ENCODE assay signal across 10 cellular contexts in the genomic region with DNA sequence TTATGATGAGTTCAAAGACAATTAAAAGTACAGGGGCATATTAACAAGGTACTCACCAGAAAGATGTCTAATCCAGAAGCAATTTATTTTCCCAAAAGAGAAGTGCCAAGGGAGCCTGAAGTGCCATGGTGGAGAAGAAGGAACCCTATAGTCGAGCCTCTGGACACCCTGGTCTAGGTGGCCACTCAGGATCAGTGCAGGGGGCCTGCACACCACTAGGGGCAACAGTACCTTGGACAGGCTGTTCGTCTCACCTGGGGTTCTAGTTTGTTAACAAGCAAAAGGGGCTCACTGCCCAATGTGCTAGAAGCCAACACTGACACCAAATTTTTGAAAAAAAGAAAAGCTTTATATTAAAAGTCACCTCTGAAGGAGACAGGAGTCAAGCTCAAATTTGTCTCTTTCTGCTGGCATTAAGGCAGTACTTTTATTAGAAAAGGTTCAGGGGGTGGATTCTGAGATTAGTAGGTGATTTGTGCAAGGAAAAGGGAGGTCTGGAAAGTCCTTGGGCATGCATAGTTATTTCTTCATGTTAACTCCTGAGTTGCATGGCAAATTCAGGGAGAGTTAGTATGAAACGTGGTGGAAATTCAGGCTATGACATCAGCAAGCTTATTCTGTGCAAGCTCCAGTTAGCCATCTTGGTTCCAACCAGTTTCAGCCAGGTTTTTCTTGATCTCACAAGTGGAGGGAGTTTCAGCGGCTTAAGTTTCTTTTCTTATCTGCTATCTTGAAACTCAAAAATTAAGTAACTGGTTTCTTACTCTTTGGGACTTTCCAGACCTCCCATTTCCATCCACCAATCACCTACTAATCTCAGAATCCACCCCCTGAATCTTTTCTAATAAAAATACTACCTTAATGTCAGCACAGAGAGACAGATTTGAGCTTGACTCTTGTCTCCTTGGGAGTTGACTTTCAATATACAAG. TPM values are rescaled to one million over a fixed set of nuclear protein-coding genes. Genes with fewer than 3 reads are reported as not detected.
DNase-seq lines count a peak whose midpoint lies in the region; ATAC-seq, FAIRE-seq and TF ChIP-seq lines count a peak whose summit lies in the region.
"Had no signal": no experiment of that assay in that cellular context is flagged by ENCODE, and none has a peak within 500 bp of the region (broad histone marks: within the 10 kb centered on the region; RNA-seq: fewer than 3 reads in every experiment).

No MANE protein-coding gene starts in this region.

- FAIRE-seq in H1 (lab: Jason Lieb, UNC): no peak

- H2AFZ ChIP-seq in H1 (ENCODE audit: low read length): no peak overlapping the region
- H2AFZ ChIP-seq in PC-9: no peak overlapping the region

- H2BK12ac ChIP-seq in H1 (ENCODE audit: low read depth, low read length): no peak overlapping the region

- H3K9me3 ChIP-seq in H1 (ENCODE audit: insufficient read depth in 2 of 2, low read depth in 1 of 2, low read length in 1 of 2) (no peaks in the 10 kb centered on the region), PC-9 (ENCODE audit: insufficient read depth, low read depth) (no peaks in the 10 kb centered on the region)

- no peak overlapping the region for H3K14ac ChIP-seq in H1 (ENCODE audit: insufficient read length)

- CTCF ChIA-PET in H1 (lab: Charles Lee; ENCODE audit: partially characterized antibody): interaction anchor here (0.5 to 4.6 kb wide), 18 partner anchors 10 to 271 kb away, joined by 3 to 29 read pairs (median 4); no protein-coding TSS in a partner anchor
- CTCF ChIA-PET in PC-9 (lab: Charles Lee): no interaction called here

- peak; percentile 51 for DNase-seq in GM20000 (ENCODE audit: low spot score)
- DNase-seq in H1 (ENCODE audit: low read depth in 1 of 2, low spot score in 2 of 2): no peak
- no peak for DNase-seq in SW480 (ENCODE audit: low spot score)
- DNase-seq in PC-9: no peak
- DNase-seq in activated gamma-delta T cell (lab: John Stamatoyannopoulos, UW): no peak
- no peak for DNase-seq in NCI-H69 (lab: John Stamatoyannopoulos, UW)

- no peak overlapping the region for H2AK5ac ChIP-seq in H1 (ENCODE audit: low read depth, low read length)

- H3K9ac ChIP-seq in H1 (replicated peaks in 1 of 4; ENCODE audit: extremely low read depth in 1 of 4, low read depth in 3 of 4, low read length in 3 of 4): peak overlapping the region in 1 of 4 experiments; percentile 14; a peak in 1 of 7 replicates

- H4K8ac ChIP-seq in H1 (ENCODE audit: extremely low read depth, insufficient read depth, low read length): no peak overlapping the region

- TF ChIP-seq CTCF in GM20000 (IDR thresholded peaks at IDR 0.05; ENCODE audit: extremely low read depth, missing control alignments) (no peak), H1 (IDR thresholded peaks at IDR 0.05; ENCODE audit: control extremely low read depth in 1 of 3, insufficient read depth in 1 of 3, low read depth in 1 of 3, low read length in 3 of 3) (peak; percentile 36 to 66 (median 43)), PC-9 (conservative IDR thresholded peaks at IDR 0.05) (no peak)

- H3K27me3 ChIP-seq in H1 (replicated peaks in 1 of 4; ENCODE audit: control insufficient read depth in 3 of 4, extremely low read depth in 1 of 4, insufficient read depth in 3 of 4, low read length in 3 of 4): no peaks in the 10 kb centered on the region
- peaks cover 64% of the 10 kb centered on the region for H3K27me3 ChIP-seq in PC-9 (ENCODE audit: insufficient read depth, low read depth)

- no peak overlapping the region for H4K91ac ChIP-seq in H1 (replicated peaks; ENCODE audit: insufficient read length, low read length)

- POLR2A ChIA-PET in H1 (lab: Charles Lee; ENCODE audit: partially characterized antibody) (no interaction called here), PC-9 (lab: Charles Lee; ENCODE audit: unreplicated experiment) (no interaction called here)

- no peaks in the 10 kb centered on the region for H3K23me2 ChIP-seq in H1 (ENCODE audit: low read depth, low read length)

- H3K18ac ChIP-seq in H1 (ENCODE audit: extremely low read depth, low read length): no peak overlapping the region

- no peaks in the 10 kb centered on the region for H3K79me1 ChIP-seq in H1 (ENCODE audit: low read depth, low read length)

- no peak overlapping the region for H3K4me2 ChIP-seq in H1 (ENCODE audit: insufficient read depth in 1 of 2, low read depth in 2 of 2, low read length in 2 of 2)
- no peak overlapping the region for H3K4me2 ChIP-seq in PC-9

- no peak overlapping the region for H3K27ac ChIP-seq in H1 (ENCODE audit: low read depth, low read length)
- no peak overlapping the region for H3K27ac ChIP-seq in PC-9

- H4K5ac ChIP-seq in H1 (ENCODE audit: insufficient read length, low read depth, low read length): no peak overlapping the region

- H3K36me3 ChIP-seq in H1 (ENCODE audit: control insufficient read depth in 2 of 4, insufficient read depth in 4 of 4, low read length in 3 of 4) (no peaks in the 10 kb centered on the region), PC-9 (ENCODE audit: low read depth) (no peaks in the 10 kb centered on the region)

- H3K4me1 ChIP-seq in H1 (replicated peaks in 1 of 4; ENCODE audit: control insufficient read depth in 3 of 4, insufficient read depth in 4 of 4, low read length in 3 of 4): peaks cover 0 to 9% (median 3%) of the 10 kb centered on the region in 4 experiments; a peak in 3 of 7 replicates
- no peaks in the 10 kb centered on the region for H3K4me1 ChIP-seq in PC-9 (replicated peaks; ENCODE audit: insufficient read depth)

- H3K56ac ChIP-seq in H1 (replicated peaks; ENCODE audit: insufficient read length, low read depth, low read length): no peak overlapping the region

- H3K23ac ChIP-seq in H1 (ENCODE audit: insufficient read length): no peak overlapping the region

- no peaks in the 10 kb centered on the region for H3K9me2 ChIP-seq in PC-9 (ENCODE audit: insufficient read depth)

- H3K4ac ChIP-seq in H1 (replicated peaks; ENCODE audit: insufficient read length, low read depth, low read length): no peak overlapping the region

- no peak overlapping the region for H2BK5ac ChIP-seq in H1 (ENCODE audit: low read depth, low read length)

- H2BK15ac ChIP-seq in H1 (ENCODE audit: low read length): no peak overlapping the region

- BruUV-seq in PC-9 (replicated peaks; lab: Mats Ljungman, UMichigan): no TSS peak

- H3K79me2 ChIP-seq in H1 (ENCODE audit: control insufficient read depth in 1 of 2, insufficient read depth in 2 of 2, low read length in 2 of 2) (no peaks in the 10 kb centered on the region), PC-9 (ENCODE audit: low read depth) (no peaks in the 10 kb centered on the region)

- 90% methylated on average over 4 of the region's 4 CpGs; no CpG with 5 or more reads in 1 of the 2 experiments for WGBS in H1 (ENCODE audit: extremely low coverage in 1 of 2, insufficient coverage in 1 of 2, insufficient read length in 1 of 2, insufficient replicate concordance in 2 of 2, low coverage in 1 of 2, low lambda C conversion rate in 2 of 2, missing lambda C conversion rate in 1 of 2), 2 experiments

- no peak overlapping the region for H2BK120ac ChIP-seq in H1 (replicated peaks; ENCODE audit: low read depth, low read length)

- TF ChIP-seq RAD21 in H1 (IDR thresholded peaks at IDR 0.05 in 1 of 2, conservative IDR thresholded peaks at IDR 0.05 in 1 of 2; ENCODE audit: low read depth in 2 of 2, low read length in 2 of 2): peak; percentile 24 to 50; a peak in 3 of 4 replicates

- no peak overlapping the region for H2BK20ac ChIP-seq in H1 (ENCODE audit: low read length)

- TF ChIP-seq POLR2A in H1 (IDR thresholded peaks at IDR 0.05; ENCODE audit: control extremely low read depth in 1 of 2, low read depth in 2 of 2, low read length in 2 of 2): no peak

- no peaks in the 10 kb centered on the region for H3F3A ChIP-seq in PC-9 (ENCODE audit: insufficient read depth, low read depth)

- TF ChIP-seq EP300 in H1 (IDR thresholded peaks at IDR 0.05; ENCODE audit: borderline replicate concordance in 1 of 2, low read depth in 2 of 2, low read length in 2 of 2): no peak

- ATAC-seq in GM18511 (IDR thresholded peaks at IDR 0.05; ENCODE audit: unreplicated experiment): peak; percentile 72
- peak; percentile 57 for ATAC-seq in HG03095 (IDR thresholded peaks at IDR 0.05; ENCODE audit: unreplicated experiment)

- H4K20me1 ChIP-seq in H1 (replicated peaks in 1 of 2; ENCODE audit: control insufficient read depth in 1 of 2, insufficient read depth in 2 of 2, low read length in 2 of 2): no peaks in the 10 kb centered on the region
- no peaks in the 10 kb centered on the region for H4K20me1 ChIP-seq in PC-9 (ENCODE audit: insufficient read depth)

- H3K4me3 ChIP-seq in H1 (ENCODE audit: extremely low read depth in 1 of 4, insufficient read depth in 2 of 4, low read depth in 3 of 4, low read length in 4 of 4) (no peak overlapping the region), PC-9 (no peak overlapping the region)

- intact Hi-C loops in PC-9 (cut with micrococcal nuclease; ENCODE audit: unreplicated experiment): no loop called here

TF ChIP-seq in H1, 55 proteins besides CTCF, POLR2A, EP300 and RAD21 (continues in another document):
- TF ChIP-seq, protein P1, sequence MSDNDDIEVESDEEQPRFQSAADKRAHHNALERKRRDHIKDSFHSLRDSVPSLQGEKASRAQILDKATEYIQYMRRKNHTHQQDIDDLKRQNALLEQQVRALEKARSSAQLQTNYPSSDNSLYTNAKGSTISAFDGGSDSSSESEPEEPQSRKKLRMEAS (IDR thresholded peaks at IDR 0.05): no peak
- TF ChIP-seq, protein P2, sequence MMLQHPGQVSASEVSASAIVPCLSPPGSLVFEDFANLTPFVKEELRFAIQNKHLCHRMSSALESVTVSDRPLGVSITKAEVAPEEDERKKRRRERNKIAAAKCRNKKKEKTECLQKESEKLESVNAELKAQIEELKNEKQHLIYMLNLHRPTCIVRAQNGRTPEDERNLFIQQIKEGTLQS (IDR thresholded peaks at IDR 0.05; ENCODE audit: insufficient read depth, low read depth, low read length): no peak
- no peak for TF ChIP-seq RFX5 (IDR thresholded peaks at IDR 0.05; ENCODE audit: borderline replicate concordance, low read depth, low read length)

RNA-seq across cellular contexts. Expression of a gene that starts 0.9 kb away (rescaled TPM):
- total RNA-seq in H1 (2021; fragmentation: NEBNext Ultra II Directional; extraction: Animal tissue kit (Norgen Biotek cat#: 25700)): not detected in 2 replicates
- polyA plus RNA-seq in H1 (2011; rRNA removed): 0.63 TPM in 1 of 2 replicates, not detected in the other
- polyA plus RNA-seq in H1 (2011; cell fraction: cytosol; rRNA removed): 0.18 TPM
- 0.40 TPM for polyA plus RNA-seq in H1 (2011; cell fraction: nucleus; rRNA removed)
- not detected in 4 replicates for polyA plus RNA-seq in H1 (2012, experiment 1 of 2)
- polyA plus RNA-seq in H1 (2012, experiment 2 of 2): not detected
- 0.04 TPM for polyA plus RNA-seq in H1 (2013, experiment 1 of 2)
- not detected for polyA plus RNA-seq in H1 (2013, experiment 2 of 2)
- not detected in 2 replicates for polyA minus RNA-seq in H1 (2011; rRNA and poly(A)+ RNA removed)
- polyA minus RNA-seq in H1 (2011; cell fraction: cytosol; rRNA and poly(A)+ RNA removed): not detected
- polyA minus RNA-seq in H1 (2011; cell fraction: nucleus; rRNA and poly(A)+ RNA removed): not detected
- total RNA-seq in PC-9 (2021): not detected in 2 replicates
- total RNA-seq: H4, lung microvascular endothelial cell had no signal

Comparison
In these comparisons a context has a peak if more than half of its experiments do, and no peak if none do; other contexts are left out.
1. CTCF ChIP-seq: peak in H1 (3 of 3); none in GM20000 (single experiment) and PC-9 (single experiment).